8 cellular contexts compared by ENCODE assay signal in the genomic region with DNA sequence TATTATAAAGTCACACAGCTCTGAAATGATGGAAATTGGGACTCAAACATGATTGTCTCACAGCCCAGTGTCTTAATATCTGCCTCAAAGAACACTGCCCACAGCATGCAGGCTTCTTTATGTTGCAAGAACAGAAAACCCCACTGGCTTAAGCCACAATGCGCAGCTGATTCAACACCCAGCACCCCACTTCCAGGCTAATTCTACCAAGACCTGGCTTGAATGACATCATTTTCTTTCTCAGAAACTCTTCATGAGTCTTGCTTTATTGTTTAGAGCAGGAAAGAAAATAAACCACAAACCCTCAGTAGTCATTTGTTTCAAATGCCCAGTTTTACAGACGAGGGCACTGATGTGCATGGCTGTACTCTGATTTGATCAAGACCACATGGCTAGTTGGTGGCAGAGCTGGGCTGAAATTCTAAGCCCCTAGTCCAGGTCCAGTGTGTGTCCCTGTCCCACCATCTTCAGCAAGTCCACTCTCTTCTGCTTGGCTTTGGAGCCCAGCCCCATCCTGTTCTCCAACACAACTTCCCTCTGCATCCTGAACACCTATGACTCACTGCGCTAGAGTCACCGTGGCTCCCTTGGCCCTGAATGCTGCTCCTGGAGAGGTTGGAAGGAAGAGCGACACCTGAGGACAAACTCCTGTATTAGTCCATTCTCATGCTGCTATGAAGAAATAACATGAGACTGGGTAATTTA. TPM values are rescaled to one million over a fixed set of nuclear protein-coding genes. Genes with fewer than 3 reads are reported as not detected.
DNase-seq lines count a peak whose midpoint lies in the region; ATAC-seq, FAIRE-seq and TF ChIP-seq lines count a peak whose summit lies in the region.

No MANE protein-coding gene starts in this region.

- TF ChIP-seq CTCF in MM.1S (IDR thresholded peaks at IDR 0.05; ENCODE audit: low read length) (no peak), astrocyte of the spinal cord (IDR thresholded peaks at IDR 0.05; ENCODE audit: low read depth, low read length) (no peak), lung (IDR thresholded peaks at IDR 0.05; ENCODE audit: control extremely low read depth, extremely low read depth) (no peak)

- H3K4me3 ChIP-seq in MM.1S (ENCODE audit: low read length): no peak overlapping the region
- no peak overlapping the region for H3K4me3 ChIP-seq in astrocyte of the spinal cord (ENCODE audit: low read depth, low read length)
- no peak overlapping the region for H3K4me3 ChIP-seq in lung

- FAIRE-seq in frontal cortex (lab: Jason Lieb, UNC): no peak

- no peaks in the 10 kb centered on the region for H4K20me1 ChIP-seq in MM.1S (ENCODE audit: insufficient read depth, low read length)

- 0 out of 2 replicates have a peak overlapping the region, but pooled peaks have one; percentile 21 for H3K4me2 ChIP-seq in MM.1S (ENCODE audit: low read depth, low read length)

- H3K36me3 ChIP-seq in MM.1S (replicated peaks; ENCODE audit: insufficient read depth, low read length) (no peaks in the 10 kb centered on the region), lung (ENCODE audit: control insufficient read depth in 2 of 2, insufficient read depth in 2 of 2, low read length in 2 of 2) (peaks cover 0 to 3% of the 10 kb centered on the region in 2 donors)

- H3K27ac ChIP-seq in MM.1S (ENCODE audit: low read length) (peak overlapping the region; percentile 43; the same call in 1 of the 2 replicates), lung (ENCODE audit: low read depth in 1 of 2, low read length in 1 of 2) (peak overlapping the region in 1 of 2 donors; percentile 15)

- WGBS in lung, 2 donors: 42 to 47% methylated on average over 5 of the region's 5 CpGs

- H3F3A ChIP-seq in MM.1S (ENCODE audit: insufficient read depth, low read length): peaks cover 15% of the 10 kb centered on the region

- in situ Hi-C loops in astrocyte of the spinal cord (cut with HindIII; ENCODE audit: low sequenced_read_pairs): no loop called here

- no peaks in the 10 kb centered on the region for H3K9me2 ChIP-seq in MM.1S (replicated peaks; ENCODE audit: insufficient read depth, low read length)

- no peak overlapping the region for H3K9ac ChIP-seq in MM.1S (ENCODE audit: low read length)

- no peak overlapping the region for H2AFZ ChIP-seq in MM.1S (ENCODE audit: low read length)

- ATAC-seq in lung (ENCODE audit: insufficient read depth, low FRiP score): peak; percentile 27
- ATAC-seq in GM18861 (IDR thresholded peaks at IDR 0.05; ENCODE audit: unreplicated experiment): no peak
- ATAC-seq in GM21526 (IDR thresholded peaks at IDR 0.05; ENCODE audit: low FRiP score, unreplicated experiment): no peak

- peaks cover 5% of the 10 kb centered on the region; the same call in 1 of the 2 replicates for H3K79me2 ChIP-seq in MM.1S (ENCODE audit: low read length)

- H3K9me3 ChIP-seq in MM.1S (replicated peaks; ENCODE audit: insufficient read depth, low read length): no peaks in the 10 kb centered on the region
- H3K9me3 ChIP-seq in lung (ENCODE audit: control insufficient read depth in 2 of 2, insufficient read depth in 1 of 2, low read length in 1 of 2): peaks cover 0 to 2% of the 10 kb centered on the region in 2 donors

- no peaks in the 10 kb centered on the region for H3K27me3 ChIP-seq in MM.1S (replicated peaks; ENCODE audit: insufficient read depth, low read length)
- no peaks in the 10 kb centered on the region for H3K27me3 ChIP-seq in lung (ENCODE audit: control insufficient read depth, insufficient read depth)

- DNase-seq in AML-193 (lab: John Stamatoyannopoulos, UW): peak; percentile 86
- DNase-seq in MM.1S: peak; percentile 34
- DNase-seq in astrocyte of the spinal cord (ENCODE audit: low read depth, low spot score): peak; percentile 94
- DNase-seq in lung (ENCODE audit: low spot score): no peak
- DNase-seq in cerebellum (ENCODE audit: low spot score): no peak
- no peak for DNase-seq in frontal cortex (ENCODE audit: low spot score in 2 of 2)

- H3K4me1 ChIP-seq in MM.1S (ENCODE audit: low read length) (peaks cover 39% of the 10 kb centered on the region), lung (ENCODE audit: control insufficient read depth in 2 of 2, insufficient read depth in 2 of 2, low read length in 2 of 2) (peaks cover 25 to 53% of the 10 kb centered on the region in 2 donors)

RNA-seq across cellular contexts. Expression of gene SRSF5, which starts 50.3 kb away (rescaled TPM):
- 100 to 1,000 TPM; 224 to 419 TPM for total RNA-seq in lung
- polyA plus RNA-seq in lung: 100 to 1,000 TPM; 239 to 334 TPM
- 161 TPM for total RNA-seq in cerebellum
- total RNA-seq in frontal cortex: 120 TPM

Comparison
In these comparisons a context has a peak if more than half of its experiments do, and no peak if none do; other contexts are left out.
1. DNase-seq: peak in AML-193 (2 of 2), MM.1S (single experiment) and astrocyte of the spinal cord (single experiment); none in lung (single experiment), cerebellum (single experiment) and frontal cortex (0 of 2).